ENCODE assay signal across 34 cellular contexts in the genomic region with DNA sequence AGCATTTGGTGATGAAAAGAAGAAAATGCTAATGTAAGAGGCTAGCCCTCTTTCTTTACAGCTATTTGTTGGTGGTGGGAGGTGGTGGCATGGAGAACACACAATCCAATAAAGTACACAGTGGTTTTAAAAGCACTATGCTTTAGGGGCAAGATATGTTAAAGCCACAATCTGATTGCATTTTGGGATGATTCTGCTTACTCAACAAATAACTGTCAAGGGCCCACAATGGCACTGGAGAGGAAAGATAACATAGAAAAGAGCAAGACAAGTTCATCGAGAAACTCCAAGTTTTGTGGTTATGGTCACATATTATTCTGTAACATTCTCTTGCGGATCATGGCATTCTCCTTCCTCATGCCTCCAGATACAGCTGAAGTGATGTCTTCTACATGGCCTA. TPM values are rescaled to one million over a fixed set of nuclear protein-coding genes. Genes with fewer than 3 reads are reported as not detected.
"Had no signal": no experiment of that assay in that cellular context is flagged by ENCODE, and none has a peak within 500 bp of the region (broad histone marks: within the 10 kb centered on the region; RNA-seq: fewer than 3 reads in every experiment).

No MANE protein-coding gene starts in this region.

- H3K36me3 ChIP-seq: left ventricle myocardium inferior, pancreas, prostate gland, sigmoid colon, spleen, suprapubic skin, thoracic aorta, tibial artery, upper lobe of right lung had no signal

- H3K27me3 ChIP-seq: pancreas, sigmoid colon, suprapubic skin had no signal

- H3K27ac ChIP-seq: left ventricle myocardium inferior, pancreas, prostate gland, sigmoid colon, spleen, suprapubic skin, thoracic aorta, tibial artery, upper lobe of right lung had no signal

- H3K4me1 ChIP-seq: left ventricle myocardium inferior, pancreas, prostate gland, sigmoid colon, spleen, suprapubic skin, tibial artery, upper lobe of right lung had no signal

- DNase-seq: hypothalamus; immature natural killer cell; kidney; left colon; left ventricle myocardium inferior; mesendoderm; mucosa of descending colon; naive thymus-derived CD4-positive, alpha-beta T cell; pancreas; posterior cingulate gyrus; retina; right cardiac atrium; sigmoid colon; small intestine; spleen; stimulated activated CD4-positive, alpha-beta T cell treated with anti-CD3 and anti-CD28 coated beads, Interleukin-4, amount 100 ng/mL, for 24 hours; stimulated activated naive CD4-positive, alpha-beta T cell; tibial artery; trophoblast cell; upper lobe of right lung had no signal

- H3K9me3 ChIP-seq: mucosa of descending colon, pancreas, prostate gland, sigmoid colon, suprapubic skin, thoracic aorta, tibial artery, upper lobe of right lung had no signal

- H3K4me3 ChIP-seq: left ventricle myocardium inferior, lung, mucosa of descending colon, pancreas, prostate gland, sigmoid colon, spleen, suprapubic skin, thoracic aorta, tibial artery, upper lobe of right lung had no signal

- FAIRE-seq: islet of Langerhans, kidney, pancreas, small intestine, urothelium cell line had no signal

- ATAC-seq: left colon; mucosa of descending colon; naive thymus-derived CD4-positive, alpha-beta T cell; natural killer cell treated with Interleukin-12 subunit alpha and Interleukin-12 subunit beta and Interleukin-15 and Interleukin-18, amount 100 ng/mL, for 72 hours; pancreas; right cardiac atrium; stimulated activated effector memory CD8-positive, alpha-beta T cell treated with anti-CD3 and anti-CD28 coated beads, Interleukin-12 subunit alpha, Interleukin-12 subunit beta, amount 100 ng/mL, for 72 hours; upper lobe of right lung had no signal

RNA-seq across cellular contexts. Expression of a gene that starts 38.8 kb away (rescaled TPM):
- total RNA-seq: kidney; left colon; left ventricle myocardium inferior; lower leg skin; lung; mesothelial cell of epicardium; mucosa of descending colon; myocyte; naive thymus-derived CD4-positive, alpha-beta T cell; natural killer cell treated with Interleukin-12 subunit alpha and Interleukin-12 subunit beta and Interleukin-15 and Interleukin-18, amount 100 ng/mL, for 72 hours; omental fat pad; pancreas; prostate gland; right cardiac atrium; sigmoid colon; spleen; subcutaneous adipose tissue; suprapubic skin; thoracic aorta; upper lobe of right lung had no signal
- polyA plus RNA-seq: immature natural killer cell; lung; naive thymus-derived CD4-positive, alpha-beta T cell; neural cell; pancreas; right cardiac atrium; sigmoid colon; small intestine; spleen had no signal
